24 cellular contexts compared by ENCODE assay signal in genomic region chr4:124899997-124900396, GRCh38.
DNase-seq lines count a peak whose midpoint lies in the region; ATAC-seq and TF ChIP-seq lines count a peak whose summit lies in the region.
"Had no signal": no experiment of that assay in that cellular context is flagged by ENCODE, and none has a peak within 500 bp of the region (broad histone marks: within the 10 kb centered on the region; RNA-seq: fewer than 3 reads in every experiment).

No MANE protein-coding gene starts in this region.

- peaks cover 3% of the 10 kb centered on the region for H3K27me3 Mint-ChIP-seq in nephron progenitor cell (ENCODE audit: low read depth, poor library complexity)
- no peaks in the 10 kb centered on the region for H3K27me3 Mint-ChIP-seq in natural killer cell treated with Interleukin-12 subunit alpha and Interleukin-12 subunit beta and Interleukin-15 and Interleukin-18, amount 100 ng/mL, for 72 hours
- H3K27me3 Mint-ChIP-seq: CD4-positive, alpha-beta T cell; IgD-negative memory B cell had no signal

- TF ChIP-seq CTCF in BE2C (IDR thresholded peaks at IDR 0.05; ENCODE audit: low read depth, low read length) (no peak), nephron progenitor cell (IDR thresholded peaks at IDR 0.05) (no peak)

- H3K27ac Mint-ChIP-seq in nephron progenitor cell: peak overlapping the region; percentile 40
- H3K27ac Mint-ChIP-seq in natural killer cell treated with Interleukin-12 subunit alpha and Interleukin-12 subunit beta and Interleukin-15 and Interleukin-18, amount 100 ng/mL, for 72 hours: no peak overlapping the region
- H3K27ac Mint-ChIP-seq: CD4-positive, alpha-beta T cell; IgD-negative memory B cell had no signal

- no peak overlapping the region for H3K4me3 Mint-ChIP-seq in nephron progenitor cell
- H3K4me3 Mint-ChIP-seq in natural killer cell treated with Interleukin-12 subunit alpha and Interleukin-12 subunit beta and Interleukin-15 and Interleukin-18, amount 100 ng/mL, for 72 hours: no peak overlapping the region
- H3K4me3 Mint-ChIP-seq: CD4-positive, alpha-beta T cell; IgD-negative memory B cell had no signal

- H3K4me1 ChIP-seq in BE2C: no peaks in the 10 kb centered on the region
- H3K4me1 ChIP-seq: BLaER1 treated with 17β-estradiol and CSF1 and Interleukin-3, amounts not matched to agents 10 nM and 100 nM had no signal

- H3K4me1 Mint-ChIP-seq in nephron progenitor cell: peaks cover 49% of the 10 kb centered on the region
- no peaks in the 10 kb centered on the region for H3K4me1 Mint-ChIP-seq in natural killer cell treated with Interleukin-12 subunit alpha and Interleukin-12 subunit beta and Interleukin-15 and Interleukin-18, amount 100 ng/mL, for 72 hours (ENCODE audit: low read depth in 2 of 2)
- H3K4me1 Mint-ChIP-seq: IgD-negative memory B cell had no signal

- peaks cover 18% of the 10 kb centered on the region for H3K9me3 Mint-ChIP-seq in nephron progenitor cell
- peaks cover 4% of the 10 kb centered on the region for H3K9me3 Mint-ChIP-seq in natural killer cell treated with Interleukin-12 subunit alpha and Interleukin-12 subunit beta and Interleukin-15 and Interleukin-18, amount 100 ng/mL, for 72 hours

- H3K36me3 ChIP-seq in BE2C: no peaks in the 10 kb centered on the region
- H3K36me3 ChIP-seq: BLaER1 treated with 17β-estradiol and CSF1 and Interleukin-3, amounts not matched to agents 10 nM and 100 nM had no signal

- no peaks in the 10 kb centered on the region for H3K36me3 Mint-ChIP-seq in nephron progenitor cell (ENCODE audit: low read depth)
- no peaks in the 10 kb centered on the region for H3K36me3 Mint-ChIP-seq in natural killer cell treated with Interleukin-12 subunit alpha and Interleukin-12 subunit beta and Interleukin-15 and Interleukin-18, amount 100 ng/mL, for 72 hours
- H3K36me3 Mint-ChIP-seq: IgD-negative memory B cell had no signal

- no peaks in the 10 kb centered on the region for H3K27me3 ChIP-seq in BE2C
- H3K27me3 ChIP-seq: BLaER1 treated with 17β-estradiol and CSF1 and Interleukin-3, amounts not matched to agents 10 nM and 100 nM had no signal

- no peak overlapping the region for H3K4me3 ChIP-seq in BE2C (ENCODE audit: low read depth, low read length)
- H3K4me3 ChIP-seq: BLaER1 treated with 17β-estradiol and CSF1 and Interleukin-3, amounts not matched to agents 10 nM and 100 nM; GM23248; SK-N-MC had no signal

- no peaks in the 10 kb centered on the region for H3K9me3 ChIP-seq in BE2C

- peak overlapping the region; percentile 43 for H3K27ac ChIP-seq in epithelial cell of prostate
- H3K27ac ChIP-seq: BLaER1 treated with 17β-estradiol and CSF1 and Interleukin-3, amounts not matched to agents 10 nM and 100 nM; GM23248; KMS-11; RWPE1; SK-N-MC had no signal

- peak; percentile 22 for DNase-seq in BE2C
- DNase-seq in HPDE6-E6E7 (ENCODE audit: extremely low spot score): peak; percentile 13
- peak; percentile 12 for DNase-seq in epithelial cell of prostate (ENCODE audit: low read depth, low spot score)
- no peak for DNase-seq in nephron progenitor cell
- no peak for DNase-seq in SW 1271 (lab: John Stamatoyannopoulos, UW)
- DNase-seq in activated T-cell treated with anti-CD3 and anti-CD28 coated beads for 4 hours: no peak
- no peak for DNase-seq in natural killer cell treated with Interleukin-12 subunit alpha and Interleukin-12 subunit beta and Interleukin-15 and Interleukin-18, amount 100 ng/mL, for 72 hours (ENCODE audit: low spot score)
- DNase-seq: CD4-positive, alpha-beta T cell; GM23248; HCEC 1CT; NCI-H1048; NCI-H1417; NCI-H1694; NCI-H2081; NCI-H226; NCI-H510A; NCI-H69; SHP77 treated with DMSO at 0.1 percent for 48 hours had no signal

- ATAC-seq in natural killer cell treated with Interleukin-12 subunit alpha and Interleukin-12 subunit beta and Interleukin-15 and Interleukin-18, amount 100 ng/mL, for 72 hours: no peak
- ATAC-seq: Panc1 had no signal

Comparison
In these comparisons a context has a peak if more than half of its experiments do, and no peak if none do; other contexts are left out.
1. DNase-seq: peak in BE2C (single experiment), HPDE6-E6E7 (single experiment) and epithelial cell of prostate (single experiment); none in nephron progenitor cell (single experiment), SW 1271 (0 of 2), activated T-cell treated with anti-CD3 and anti-CD28 coated beads for 4 hours (single experiment) and natural killer cell treated with Interleukin-12 subunit alpha and Interleukin-12 subunit beta and Interleukin-15 and Interleukin-18, amount 100 ng/mL, for 72 hours (single experiment).